13 cellular contexts compared by ENCODE assay signal in the genomic region with DNA sequence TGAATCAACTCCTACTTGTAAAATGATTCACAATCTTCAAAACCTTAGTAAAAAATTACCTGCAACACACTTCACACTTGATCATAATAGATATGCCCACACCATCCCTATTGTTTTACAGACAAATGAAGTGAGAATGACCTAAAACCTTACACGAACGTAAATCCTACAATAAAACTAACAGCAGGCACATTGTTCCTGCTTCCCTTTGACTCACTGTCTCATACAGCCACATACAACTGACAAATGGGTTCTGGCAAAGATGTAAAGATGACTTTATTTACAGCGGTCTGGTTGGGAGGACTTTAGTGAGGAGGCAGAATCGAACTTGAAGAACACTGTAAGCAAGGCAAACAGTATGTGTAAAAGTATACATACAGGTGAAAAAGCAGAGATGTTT.
"Had no signal": no experiment of that assay in that cellular context is flagged by ENCODE, and none has a peak within 500 bp of the region (broad histone marks: within the 10 kb centered on the region; RNA-seq: fewer than 3 reads in every experiment).

No MANE protein-coding gene starts in this region.

- DNase-seq: dorsolateral prefrontal cortex; effector CD8-positive, alpha-beta T cell; glutamatergic neuron; immature natural killer cell; left cardiac atrium; mammary epithelial cell; midbrain; naive B cell; posterior cingulate gyrus; sigmoid colon; stimulated activated CD4-positive, alpha-beta T cell treated with anti-CD3 and anti-CD28 coated beads, Interleukin-2, amount 100 ng/mL, for 24 hours; stimulated activated naive CD4-positive, alpha-beta T cell treated with Interleukin-2 at 50 U/mL for 16 hours; trophoblast cell had no signal
